ENCODE assay signal across 28 cellular contexts in genomic region chr1:17442841-17443240, GRCh38. TPM values are rescaled to one million over a fixed set of nuclear protein-coding genes. Genes with fewer than 3 reads are reported as not detected.
A peak's percentile ranks its signal among the peaks of the same experiment; 100 is the strongest.
DNase-seq lines count a peak whose midpoint lies in the region; ATAC-seq and TF ChIP-seq lines count a peak whose summit lies in the region.
"Had no signal": no experiment of that assay in that cellular context is flagged by ENCODE, and none has a peak within 500 bp of the region (broad histone marks: within the 10 kb centered on the region; RNA-seq: fewer than 3 reads in every experiment).

No MANE protein-coding gene starts in this region.

- peaks cover 10% of the 10 kb centered on the region for H3K23me2 ChIP-seq in H9 (ENCODE audit: insufficient read length, low read depth, low read length, poor library complexity, severe bottlenecking)

- H3K4me1 Mint-ChIP-seq in osteocyte (ENCODE audit: unreplicated experiment) (peaks cover 35% of the 10 kb centered on the region), H9 (peaks cover 27 to 32% of the 10 kb centered on the region in 2 experiments)

- H2BK120ac ChIP-seq in H9 (ENCODE audit: low read depth, low read length, poor library complexity, severe bottlenecking): no peak overlapping the region

- H3K4me1 ChIP-seq in HCT116 (ENCODE audit: control insufficient read depth in 1 of 2, insufficient read depth in 2 of 2, low read length in 2 of 2) (peaks cover 47 to 48% of the 10 kb centered on the region in 2 experiments), mammary epithelial cell (ENCODE audit: insufficient read depth, low read length) (peaks cover 44% of the 10 kb centered on the region), psoas muscle (peaks cover 17% of the 10 kb centered on the region), H9 (ENCODE audit: insufficient read depth, low read length) (peaks cover 5% of the 10 kb centered on the region; the same call in 1 of the 2 replicates)

- no peak for TF ChIP-seq RAD21 in HCT116 (IDR thresholded peaks at IDR 0.05; ENCODE audit: low read depth)

- H3K4ac ChIP-seq in H9 (ENCODE audit: low read depth, low read length): no peak overlapping the region

- H2BK15ac ChIP-seq in H9 (ENCODE audit: low read depth, low read length): no peak overlapping the region

- H3K9me3 ChIP-seq in AG04450 (ENCODE audit: control insufficient read depth, insufficient read depth, low read length): peaks cover 4% of the 10 kb centered on the region; the same call in 1 of the 2 replicates
- H3K9me3 ChIP-seq in HCT116 (ENCODE audit: control insufficient read depth in 1 of 2, insufficient read depth in 1 of 2, low read depth in 1 of 2, low read length in 2 of 2): no peaks in the 10 kb centered on the region
- H3K9me3 ChIP-seq in mammary epithelial cell (replicated peaks; ENCODE audit: insufficient read depth, low read length): no peaks in the 10 kb centered on the region
- H3K9me3 ChIP-seq in psoas muscle: no peaks in the 10 kb centered on the region
- no peaks in the 10 kb centered on the region for H3K9me3 ChIP-seq in H9 (ENCODE audit: control insufficient read depth, low read depth, low read length)
- H3K9me3 ChIP-seq: BLaER1 treated with 17β-estradiol and CSF1 and Interleukin-3, amounts not matched to agents 10 nM and 100 nM; mucosa of descending colon; pancreas; Peyer's patch; spleen; stomach; tibial artery had no signal

- H4K5ac ChIP-seq in H9 (ENCODE audit: insufficient read length, low read depth, low read length): no peak overlapping the region

- H2BK12ac ChIP-seq in H9 (ENCODE audit: insufficient read length, low read depth, low read length): no peak overlapping the region

- no peaks in the 10 kb centered on the region for H3K79me1 ChIP-seq in H9 (ENCODE audit: insufficient read depth, low read depth, low read length, poor library complexity, severe bottlenecking)

- intact Hi-C loops in HCT116 (cut with micrococcal nuclease): no loop called here
- intact Hi-C loops in mammary epithelial cell (cut with micrococcal nuclease): no loop called here
- intact Hi-C loops in psoas muscle (cut with DNase I): no loop called here

- H3K27me3 Mint-ChIP-seq in osteocyte (ENCODE audit: unreplicated experiment): no peaks in the 10 kb centered on the region
- peaks cover 21% of the 10 kb centered on the region for H3K27me3 Mint-ChIP-seq in H9 (ENCODE audit: low read depth)
- H3K27me3 Mint-ChIP-seq: activated CD4-positive, alpha-beta T cell treated with anti-CD3 and anti-CD28 coated beads, Interleukin-2, amount 10 ng/mL, durations not matched to agents 7 days and 5 days; activated T-cell treated with anti-CD3 and anti-CD28 coated beads, Interleukin-2, amount 50 U/mL, for 24 hours had no signal

- H2BK5ac ChIP-seq in H9 (ENCODE audit: insufficient read length, low read length): no peak overlapping the region

- ATAC-seq in HCT116 (no peak), psoas muscle (no peak)
- ATAC-seq: mucosa of descending colon, pancreas, T-cell had no signal

- RAD21 ChIA-PET in HCT116 (lab: Charles Lee; ENCODE audit: low non-redundant PET in 1 of 2, low total read pairs in 2 of 2, uncharacterized antibody in 2 of 2, unreplicated experiment in 2 of 2): no interaction called here

- no peak overlapping the region for H3K56ac ChIP-seq in H9 (ENCODE audit: insufficient read length, low read depth, low read length)

- no peaks in the 10 kb centered on the region for H3K9me2 ChIP-seq in HCT116 (ENCODE audit: insufficient read depth)

- H4K8ac ChIP-seq in H9 (replicated peaks; ENCODE audit: insufficient read length, low read depth, low read length): no peak overlapping the region

- no peak overlapping the region for H3T11ph ChIP-seq in H9 (ENCODE audit: low read length)

- in situ Hi-C loops in mammary epithelial cell (cut with MboI; ENCODE audit: low sequenced_read_pairs in 2 of 2): loop anchor here in 1 of 2 donors (5.0 kb wide), 1 partner anchor 34 kb away; no protein-coding TSS in a partner anchor

- H2AFZ ChIP-seq in HCT116 (ENCODE audit: low read depth, low read length, poor library complexity, severe bottlenecking): no peak overlapping the region
- H2AFZ ChIP-seq in mammary epithelial cell (ENCODE audit: low read depth, low read length): no peak overlapping the region
- H2AFZ ChIP-seq in H9 (ENCODE audit: low read length): no peak overlapping the region

- H4K20me1 ChIP-seq in HCT116 (ENCODE audit: insufficient read depth) (no peaks in the 10 kb centered on the region), mammary epithelial cell (ENCODE audit: insufficient read depth, low read length) (no peaks in the 10 kb centered on the region), H9 (ENCODE audit: control insufficient read depth, insufficient read depth, insufficient read length) (no peaks in the 10 kb centered on the region)

- H3K9me3 Mint-ChIP-seq in osteocyte (ENCODE audit: unreplicated experiment): no peaks in the 10 kb centered on the region
- H3K9me3 Mint-ChIP-seq in H9: peaks cover 2 to 3% of the 10 kb centered on the region in 2 experiments; a peak in 3 of 5 replicates
- H3K9me3 Mint-ChIP-seq: activated CD4-positive, alpha-beta T cell treated with anti-CD3 and anti-CD28 coated beads, Interleukin-2, amount 10 ng/mL, durations not matched to agents 7 days and 5 days; activated T-cell treated with anti-CD3 and anti-CD28 coated beads, Interleukin-2, amount 50 U/mL, for 24 hours; IgD-negative memory B cell; nephron progenitor cell; T-cell had no signal

- CTCF ChIA-PET in AG04450 (lab: Charles Lee) (interaction anchor here (0.6 to 1.8 kb wide), 4 partner anchors 60 to 164 kb away, joined by 3 to 8 read pairs (median 5); no protein-coding TSS in a partner anchor), HCT116 (lab: Charles Lee) (no interaction called here), mammary epithelial cell (lab: Charles Lee; ENCODE audit: low non-redundant PET) (no interaction called here)

- no peak overlapping the region for H2BK20ac ChIP-seq in H9 (ENCODE audit: low read depth, low read length, poor library complexity, severe bottlenecking)

- no peak overlapping the region for H4K91ac ChIP-seq in H9 (ENCODE audit: insufficient read length, low read depth, low read length)

- H3K4me3 Mint-ChIP-seq in osteocyte (ENCODE audit: unreplicated experiment) (no peak overlapping the region), H9 (no peak overlapping the region)
- H3K4me3 Mint-ChIP-seq: activated CD4-positive, alpha-beta T cell treated with anti-CD3 and anti-CD28 coated beads, Interleukin-2, amount 10 ng/mL, durations not matched to agents 7 days and 5 days; activated T-cell treated with anti-CD3 and anti-CD28 coated beads, Interleukin-2, amount 50 U/mL, for 24 hours; nephron progenitor cell; T-cell had no signal

- H3K27me3 ChIP-seq in AG04450 (ENCODE audit: control insufficient read depth, insufficient read depth, low read length): no peaks in the 10 kb centered on the region
- no peaks in the 10 kb centered on the region for H3K27me3 ChIP-seq in HCT116 (ENCODE audit: insufficient read depth, low read length)
- H3K27me3 ChIP-seq in mammary epithelial cell (ENCODE audit: insufficient read depth, low read length): no peaks in the 10 kb centered on the region
- no peaks in the 10 kb centered on the region for H3K27me3 ChIP-seq in psoas muscle (ENCODE audit: insufficient read depth in 3 of 3, low read length in 2 of 3)
- H3K27me3 ChIP-seq in H9 (ENCODE audit: insufficient read depth, low read length): peaks cover 3% of the 10 kb centered on the region; the same call in 1 of the 2 replicates
- H3K27me3 ChIP-seq: pancreas, Peyer's patch, spleen, stomach had no signal

- H3K27ac ChIP-seq in AG04450 (ENCODE audit: low read depth, low read length) (peak overlapping the region; percentile 80), HCT116 (ENCODE audit: low read depth, low read length) (peak overlapping the region; percentile 52; the same call in 1 of the 2 replicates), mammary epithelial cell (ENCODE audit: insufficient read depth, low read depth, low read length) (peak overlapping the region; percentile 87), psoas muscle (no peak overlapping the region), H9 (ENCODE audit: insufficient read length, low read depth, low read length) (no peak overlapping the region)
- H3K27ac ChIP-seq: BLaER1 treated with 17β-estradiol and CSF1 and Interleukin-3, amounts not matched to agents 10 nM and 100 nM; pancreas; Peyer's patch; spleen; stomach; tibial artery had no signal

- no peak for TF ChIP-seq POLR2A in HCT116 (IDR thresholded peaks at IDR 0.05; ENCODE audit: borderline replicate concordance, extremely low read depth, insufficient read depth, insufficient read length)

- TF ChIP-seq CTCF in AG04450 (IDR thresholded peaks at IDR 0.05; ENCODE audit: low read depth, low read length) (no peak), HCT116 (IDR thresholded peaks at IDR 0.05 in 2 of 3, conservative IDR thresholded peaks at IDR 0.05 in 1 of 3; ENCODE audit: borderline replicate concordance in 1 of 3, insufficient read depth in 1 of 3, low read depth in 2 of 3, low read length in 2 of 3) (no peak), mammary epithelial cell (conservative IDR thresholded peaks at IDR 0.05 in 1 of 2, IDR thresholded peaks at IDR 0.05 in 1 of 2; ENCODE audit: extremely low read depth in 1 of 2, insufficient read depth in 1 of 2, low read depth in 1 of 2, low read length in 2 of 2) (no peak), osteocyte (IDR thresholded peaks at IDR 0.05) (no peak), psoas muscle (IDR thresholded peaks at IDR 0.05) (no peak), H9 (conservative IDR thresholded peaks at IDR 0.05) (no peak)

- H3K4me2 ChIP-seq in HCT116 (ENCODE audit: low read length) (no peak overlapping the region), mammary epithelial cell (ENCODE audit: insufficient read depth, low read depth, low read length) (peak overlapping the region; percentile 70), H9 (ENCODE audit: insufficient read depth, insufficient read length, low read length) (no peak overlapping the region)
- H3K4me2 ChIP-seq: BLaER1 treated with 17β-estradiol and CSF1 and Interleukin-3, amounts not matched to agents 10 nM and 100 nM had no signal

- H3K9ac ChIP-seq in HCT116 (ENCODE audit: low read length) (no peak overlapping the region), mammary epithelial cell (ENCODE audit: insufficient read depth, low read length) (no peak overlapping the region), H9 (ENCODE audit: extremely low read depth, insufficient read length, low read length) (no peak overlapping the region)
- H3K9ac ChIP-seq: BLaER1 treated with 17β-estradiol and CSF1 and Interleukin-3, amounts not matched to agents 10 nM and 100 nM had no signal

- dilution Hi-C loops in mammary epithelial cell (cut with HindIII; ENCODE audit: low sequenced_read_pairs): loop anchor here (5.0 kb wide), 2 partner anchors 54 to 94 kb away; partner anchors contain the start of gene ARHGEF10L

- no peaks in the 10 kb centered on the region for H3K36me3 ChIP-seq in HCT116 (ENCODE audit: control insufficient read depth in 1 of 2, insufficient read depth in 2 of 2, low read length in 2 of 2)
- no peaks in the 10 kb centered on the region for H3K36me3 ChIP-seq in mammary epithelial cell (ENCODE audit: insufficient read depth, low read length)
- H3K36me3 ChIP-seq in psoas muscle (ENCODE audit: insufficient read depth in 1 of 2, low read depth in 1 of 2): no peaks in the 10 kb centered on the region
- H3K36me3 ChIP-seq: pancreas, Peyer's patch, spleen, stomach, tibial artery had no signal

- BruUV-seq in HCT116 (replicated peaks; lab: Mats Ljungman, UMichigan) (no TSS peak), mammary epithelial cell (replicated peaks; lab: Mats Ljungman, UMichigan) (no TSS peak)

- H3K14ac ChIP-seq in H9 (ENCODE audit: insufficient read depth, low read length): no peak overlapping the region

- H3K36me3 Mint-ChIP-seq in osteocyte (ENCODE audit: unreplicated experiment) (no peaks in the 10 kb centered on the region), H9 (ENCODE audit: insufficient read depth in 1 of 3, low read depth in 3 of 3) (peaks cover 0 to 8% (median 4%) of the 10 kb centered on the region in 3 experiments; a peak in 4 of 7 replicates)
- H3K36me3 Mint-ChIP-seq: IgD-negative memory B cell, T-cell had no signal

- H3K79me2 ChIP-seq in HCT116 (ENCODE audit: insufficient read depth, low read length) (peaks cover 12% of the 10 kb centered on the region), mammary epithelial cell (ENCODE audit: insufficient read depth, low read length) (peaks cover 19% of the 10 kb centered on the region), H9 (ENCODE audit: insufficient read depth, low read length) (peaks cover 3% of the 10 kb centered on the region; the same call in 1 of the 2 replicates)

- no peak overlapping the region for H3K18ac ChIP-seq in H9 (ENCODE audit: insufficient read length, low read depth, low read length)

- no peak overlapping the region for H3K4me3 ChIP-seq in AG04450 (ENCODE audit: low read depth, low read length)
- no peak overlapping the region for H3K4me3 ChIP-seq in HCT116 (replicated peaks in 1 of 2; ENCODE audit: low read depth in 1 of 2, low read length in 2 of 2)
- no peak overlapping the region for H3K4me3 ChIP-seq in mammary epithelial cell (replicated peaks in 1 of 3; ENCODE audit: insufficient read depth in 1 of 3, low read depth in 2 of 3, low read length in 3 of 3)
- no peak overlapping the region for H3K4me3 ChIP-seq in psoas muscle
- H3K4me3 ChIP-seq: BLaER1 treated with 17β-estradiol and CSF1 and Interleukin-3, amounts not matched to agents 10 nM and 100 nM; lung; mucosa of descending colon; pancreas; Peyer's patch; spleen; stomach; tibial artery had no signal

- WGBS in mammary epithelial cell (ENCODE audit: low coverage, missing lambda C conversion rate): 80% methylated on average over 6 of the region's 6 CpGs
- WGBS in psoas muscle, 3 donors: 82 to 88% (median 85%) methylated on average over 6 of the region's 6 CpGs
- WGBS in H9 (ENCODE audit: extremely low coverage, insufficient read length, low lambda C conversion rate): no CpG with 5 or more reads among the region's 6 CpGs

- H2AK5ac ChIP-seq in H9 (ENCODE audit: insufficient read length, low read length): no peak overlapping the region

- H3K27ac Mint-ChIP-seq in osteocyte (ENCODE audit: unreplicated experiment) (peak overlapping the region; percentile 90), H9 (no peak overlapping the region)
- H3K27ac Mint-ChIP-seq: activated T-cell treated with anti-CD3 and anti-CD28 coated beads, Interleukin-2, amount 50 U/mL, for 24 hours; nephron progenitor cell; T-cell had no signal

- DNase-seq in AG04450 (ENCODE audit: low read depth, low spot score): no peak
- DNase-seq in HCT116 (ENCODE audit: low read depth, low spot score): no peak
- DNase-seq in mammary epithelial cell: no peak
- no peak for DNase-seq in osteocyte (ENCODE audit: extremely low spot score, unreplicated experiment)
- no peak for DNase-seq in psoas muscle
- DNase-seq in NCI-H146 treated with DMSO at 0.1 percent for 48 hours (lab: John Stamatoyannopoulos, UW; ENCODE audit: unreplicated experiment): no peak
- DNase-seq in H9: no peak
- DNase-seq: activated CD4-positive, alpha-beta T cell treated with anti-CD3 and anti-CD28 coated beads, Interleukin-2, amount 10 ng/mL, durations not matched to agents 7 days and 5 days; activated effector memory CD4-positive, alpha-beta T cell treated with anti-CD3 and anti-CD28 coated beads, Interleukin-2, amount 50 U/mL, for 16 hours; activated T-cell treated with anti-CD3 and anti-CD28 coated beads, Interleukin-2, amount 50 U/mL, for 24 hours; COR-L47; GDM1; hippocampal formation; mucosa of descending colon; NCI-H1048; NCI-H1694; NCI-H774; nephron progenitor cell; pancreas; Peyer's patch; spleen; stimulated activated CD8-positive, alpha-beta memory T cell treated with anti-CD3 and anti-CD28 coated beads, Interleukin-4, amount 100 ng/mL, for 48 hours; stomach; T-cell; tibial artery had no signal

- POLR2A ChIA-PET in AG04450 (lab: Yijun Ruan, JAX): interaction anchor here (0.7 kb wide), 1 partner anchor 163 kb away, joined by 4 read pairs; no protein-coding TSS in a partner anchor
- POLR2A ChIA-PET in HCT116 (lab: Charles Lee): interaction anchor here (0.7 to 3.9 kb wide), 3 partner anchors 9 to 77 kb away, joined by 3 to 18 read pairs (median 3); no protein-coding TSS in a partner anchor

- H3K23ac ChIP-seq in H9 (ENCODE audit: insufficient read length, low read depth, low read length): no peak overlapping the region

RNA-seq across cellular contexts. Expression of gene RCC2, which starts 3.4 kb away (rescaled TPM):
- polyA plus RNA-seq in AG04450 (2011; rRNA removed): 43.3 and 43.4 TPM in 2 replicates
- polyA minus RNA-seq in AG04450 (2011; rRNA and poly(A)+ RNA removed): 50.1 and 62.1 TPM in 2 replicates
- total RNA-seq in HCT116 (2021; ENCODE audit: unreplicated experiment): 178 TPM
- polyA plus RNA-seq in HCT116 (2012): 126 and 133 TPM in 2 replicates
- total RNA-seq in mammary epithelial cell: 100 to 1,000 TPM in 1 of 2 donors, 10 to 100 TPM in 1; 97.9 to 113 TPM
- 112 TPM for polyA plus RNA-seq in mammary epithelial cell
- polyA minus RNA-seq in mammary epithelial cell: 104 TPM
- 102 and 104 TPM in 2 replicates for total RNA-seq in osteocyte
- 10 to 100 TPM in 3 of 4 donors, 1 to 10 TPM in 1; 9.4 to 18.7 (median 12.1) TPM for total RNA-seq in psoas muscle
- 10 to 100 TPM in 1 of 3 donors, 1 to 10 TPM in 2; 6.8 to 12.3 (median 8.3) TPM for polyA plus RNA-seq in psoas muscle
- 473 and 474 TPM in 2 replicates for total RNA-seq in H9 (2021)

Comparison
In these comparisons a context has a peak if more than half of its experiments do, and no peak if none do; other contexts are left out.
1. H3K27ac ChIP-seq: peak in AG04450 (single experiment), HCT116 (single experiment) and mammary epithelial cell (single experiment); none in psoas muscle (single experiment) and H9 (single experiment).